ENCODE assay signal across 11 cellular contexts in the genomic region with DNA sequence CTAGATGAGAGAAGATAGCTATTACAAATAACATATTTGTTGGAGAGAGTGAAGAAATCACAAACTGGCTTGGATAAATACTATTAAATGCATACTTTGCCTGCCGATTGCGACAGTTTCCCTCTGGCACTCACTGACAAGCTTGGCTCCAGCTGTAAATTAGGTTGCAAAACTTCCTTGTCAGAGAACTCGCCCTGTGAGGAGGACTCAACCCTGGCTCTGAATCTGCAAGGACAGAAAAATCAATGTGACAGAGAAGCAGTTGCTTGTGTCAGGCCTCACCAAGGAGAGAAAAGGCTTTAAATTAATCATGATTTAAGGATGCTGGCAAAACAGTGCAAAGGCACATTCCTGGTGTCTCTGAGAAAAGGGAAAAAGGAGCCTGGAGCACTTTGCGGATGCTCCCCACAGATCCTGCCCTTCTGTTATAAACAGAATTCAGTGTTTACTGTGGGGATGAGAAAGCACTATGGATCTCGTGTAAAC.
DNase-seq lines count a peak whose midpoint lies in the region; ATAC-seq, FAIRE-seq and TF ChIP-seq lines count a peak whose summit lies in the region.
"Had no signal": no experiment of that assay in that cellular context is flagged by ENCODE, and none has a peak within 500 bp of the region (broad histone marks: within the 10 kb centered on the region; RNA-seq: fewer than 3 reads in every experiment).

No MANE protein-coding gene starts in this region.

- H3K4me1 ChIP-seq in adrenal gland (replicated peaks in 1 of 2): peaks cover 5 to 15% of the 10 kb centered on the region in 2 donors
- H3K4me1 ChIP-seq in kidney (ENCODE audit: control insufficient read depth in 1 of 2, insufficient read depth in 1 of 2, low read depth in 1 of 2, low read length in 2 of 2): no peaks in the 10 kb centered on the region
- peaks cover 0 to 33% (median 18%) of the 10 kb centered on the region in 5 donors for H3K4me1 ChIP-seq in subcutaneous abdominal adipose tissue (ENCODE audit: control insufficient read depth in 5 of 5, insufficient read depth in 5 of 5, low read length in 5 of 5)

- TF ChIP-seq CTCF in adrenal gland (IDR thresholded peaks at IDR 0.05) (no peak), kidney (IDR thresholded peaks at IDR 0.05; ENCODE audit: borderline replicate concordance, extremely low read depth, insufficient read depth) (no peak)

- no peak overlapping the region for H3K9ac ChIP-seq in kidney (ENCODE audit: low read length in 2 of 2)
- H3K9ac ChIP-seq in subcutaneous abdominal adipose tissue (ENCODE audit: low read length in 5 of 5): no peak overlapping the region

- H3K27me3 ChIP-seq in adrenal gland: no peaks in the 10 kb centered on the region
- no peaks in the 10 kb centered on the region for H3K27me3 ChIP-seq in subcutaneous abdominal adipose tissue (ENCODE audit: control insufficient read depth in 5 of 5, insufficient read depth in 4 of 5, low read length in 5 of 5)

- H3K36me3 ChIP-seq in adrenal gland (replicated peaks in 1 of 2) (no peaks in the 10 kb centered on the region), kidney (ENCODE audit: control insufficient read depth in 1 of 2, insufficient read depth in 2 of 2, low read length in 2 of 2) (no peaks in the 10 kb centered on the region), subcutaneous abdominal adipose tissue (ENCODE audit: control insufficient read depth in 5 of 5, insufficient read depth in 5 of 5, low read length in 5 of 5) (no peaks in the 10 kb centered on the region)
- H3K36me3 ChIP-seq: cardiac muscle cell had no signal

- intact Hi-C loops in adrenal gland (cut with DNase I): no loop called here
- intact Hi-C loops in kidney (cut with DNase I): no loop called here

- no peak overlapping the region for H3K4me3 ChIP-seq in adrenal gland
- no peak overlapping the region for H3K4me3 ChIP-seq in kidney (ENCODE audit: low read length in 2 of 2)
- no peak overlapping the region for H3K4me3 ChIP-seq in subcutaneous abdominal adipose tissue (ENCODE audit: low read depth in 1 of 5, low read length in 5 of 5)
- H3K4me3 ChIP-seq: cardiac muscle cell had no signal

- WGBS in adrenal gland, 4 donors: 24 to 31% (median 26%) methylated on average over 5 of the region's 5 CpGs

- peak; percentile 82 for DNase-seq in HCEC 1CT
- DNase-seq in adrenal gland: peak; percentile 33 to 79 (median 68)
- DNase-seq in kidney: peak; percentile 68
- no peak for DNase-seq in NCI-H69 (lab: John Stamatoyannopoulos, UW)
- DNase-seq in GM19239 (ENCODE audit: insufficient read length, low spot score): no peak
- no peak for DNase-seq in effector CD8-positive, alpha-beta T cell (lab: John Stamatoyannopoulos, UW)
- DNase-seq: activated B cell treated with CpG ODN at 0.5 μM for 24 hours, NCI-H1105 had no signal

- H3K27ac ChIP-seq in adrenal gland (peak overlapping the region in 1 of 5 donors; percentile 15), kidney (ENCODE audit: low read depth in 2 of 2, low read length in 2 of 2) (no peak overlapping the region), subcutaneous abdominal adipose tissue (ENCODE audit: low read depth, low read length) (peak overlapping the region; percentile 89)
- H3K27ac ChIP-seq: cardiac muscle cell had no signal

- H3K9me3 ChIP-seq in adrenal gland (replicated peaks in 1 of 3) (no peaks in the 10 kb centered on the region), kidney (ENCODE audit: control insufficient read depth in 1 of 2, low read length in 2 of 2) (no peaks in the 10 kb centered on the region), subcutaneous abdominal adipose tissue (ENCODE audit: control insufficient read depth in 5 of 5, low read length in 5 of 5) (no peaks in the 10 kb centered on the region)

- FAIRE-seq in kidney (lab: Jason Lieb, UNC) (no peak), GM19239 (lab: Jason Lieb, UNC) (no peak)

- no peak for ATAC-seq in GM18511 (IDR thresholded peaks at IDR 0.05; ENCODE audit: unreplicated experiment)

- TF ChIP-seq POLR2A in adrenal gland (IDR thresholded peaks at IDR 0.05): no peak

Comparison
In these comparisons a context has a peak if more than half of its experiments do, and no peak if none do; other contexts are left out.
1. DNase-seq: peak in HCEC 1CT (single experiment), adrenal gland (7 of 7) and kidney (single experiment); none in NCI-H69 (single experiment), GM19239 (single experiment) and effector CD8-positive, alpha-beta T cell (single experiment).